Comparison of ENCODE assay signal across 20 cellular contexts in genomic region chr16:73166972-73167550, GRCh38.
DNase-seq lines count a peak whose midpoint lies in the region; ATAC-seq and TF ChIP-seq lines count a peak whose summit lies in the region.
"Had no signal": no experiment of that assay in that cellular context is flagged by ENCODE, and none has a peak within 500 bp of the region (broad histone marks: within the 10 kb centered on the region; RNA-seq: fewer than 3 reads in every experiment).

No MANE protein-coding gene starts in this region.

- intact Hi-C loops in posterior cingulate gyrus (cut with DNase I), result no loop called here

- POLR2A ChIA-PET in HEK293 (lab: Yijun Ruan, JAX), result interaction anchor here (0.5 kb wide), 1 partner anchor 10 kb away, joined by 6 read pairs; no protein-coding TSS in a partner anchor

- peaks cover 4% of the 10 kb centered on the region for H3K27me3 Mint-ChIP-seq in activated T-helper 17 cell treated with anti-CD3 and anti-CD28 coated beads, Interleukin-2, amount 50 U/mL, for 72 hours
- peaks cover 0 to 4% (median 0%) of the 10 kb centered on the region in 3 donors for H3K27me3 Mint-ChIP-seq in immature natural killer cell (ENCODE audit: low read depth in 3 of 3)
- H3K27me3 Mint-ChIP-seq: CD4-positive, alpha-beta memory T cell had no signal

- H3K27ac Mint-ChIP-seq in activated T-helper 17 cell treated with anti-CD3 and anti-CD28 coated beads, Interleukin-2, amount 50 U/mL, for 72 hours, result no peak overlapping the region
- no peak overlapping the region for H3K27ac Mint-ChIP-seq in immature natural killer cell

- H3K4me1 Mint-ChIP-seq in activated T-helper 17 cell treated with anti-CD3 and anti-CD28 coated beads, Interleukin-2, amount 50 U/mL, for 72 hours, result peaks cover 11% of the 10 kb centered on the region
- peaks cover 11 to 22% of the 10 kb centered on the region in 2 donors for H3K4me1 Mint-ChIP-seq in immature natural killer cell

- H3K36me3 ChIP-seq in HEK293 (ENCODE audit: control insufficient read depth in 2 of 2, insufficient read depth in 1 of 2, low read length in 2 of 2) (no peaks in the 10 kb centered on the region), skeletal muscle tissue (ENCODE audit: control insufficient read depth in 3 of 3, insufficient read depth in 3 of 3, low read length in 3 of 3) (no peaks in the 10 kb centered on the region)
- H3K36me3 ChIP-seq: esophagus squamous epithelium, neutrophil, SJCRH30, stomach had no signal

- H3K9me3 ChIP-seq in HEK293 (ENCODE audit: control insufficient read depth, insufficient read depth, low read depth, low read length) (no peaks in the 10 kb centered on the region), skeletal muscle tissue (ENCODE audit: control insufficient read depth in 3 of 3, low read length in 3 of 3) (no peaks in the 10 kb centered on the region)
- H3K9me3 ChIP-seq: esophagus squamous epithelium, neutrophil, SJCRH30, stomach had no signal

- H3K27ac ChIP-seq in HEK293 (ENCODE audit: extremely low read depth, low read depth, low read length) (no peak overlapping the region), skeletal muscle tissue (ENCODE audit: low read depth, low read length) (peak overlapping the region; percentile 2)
- H3K27ac ChIP-seq: neutrophil, SJCRH30 had no signal

- peaks cover 17% of the 10 kb centered on the region for H3K4me1 ChIP-seq in HEK293 (ENCODE audit: control insufficient read depth, insufficient read depth, low read length)
- peaks cover 1 to 7% (median 5%) of the 10 kb centered on the region in 3 donors for H3K4me1 ChIP-seq in skeletal muscle tissue (ENCODE audit: control insufficient read depth in 3 of 3, insufficient read depth in 3 of 3, low read length in 3 of 3)

- no peaks in the 10 kb centered on the region for H3K27me3 ChIP-seq in skeletal muscle tissue (ENCODE audit: control insufficient read depth in 3 of 3, insufficient read depth in 3 of 3, low read length in 3 of 3)
- H3K27me3 ChIP-seq: neutrophil, SJCRH30, stomach had no signal

- H3K9ac ChIP-seq in skeletal muscle tissue (ENCODE audit: low read depth in 1 of 3, low read length in 3 of 3), result no peak overlapping the region

- no peak for TF ChIP-seq CTCF in HEK293 (tag by site-specific recombination; IDR thresholded peaks at IDR 0.05)

- H3K4me3 Mint-ChIP-seq in activated T-helper 17 cell treated with anti-CD3 and anti-CD28 coated beads, Interleukin-2, amount 50 U/mL, for 72 hours, result peak overlapping the region; percentile 12
- H3K4me3 Mint-ChIP-seq in immature natural killer cell, result peak overlapping the region; percentile 19 to 70 (median 39)

- DNase-seq in immature natural killer cell (no peak), posterior cingulate gyrus (no peak), D341Med (ENCODE audit: low spot score) (no peak), HUDEP-2 (lab: John Stamatoyannopoulos, UW; ENCODE audit: unreplicated experiment in 76 of 76) (no peak), cerebellar cortex (ENCODE audit: low spot score) (no peak)
- DNase-seq: activated CD4-positive, alpha-beta T cell treated with anti-CD3 and anti-CD28 coated beads, Interleukin-2, amount 50 U/mL, for 4 hours; activated T-cell treated with anti-CD3 and anti-CD28 coated beads, Interleukin-2, amount 50 U/mL, for 48 hours; amniotic stem cell; CD4-positive, alpha-beta memory T cell; esophagus squamous epithelium; NCI-H1417; NCI-H226; SJCRH30; stomach had no signal

- no peaks in the 10 kb centered on the region for H3K36me3 Mint-ChIP-seq in activated T-helper 17 cell treated with anti-CD3 and anti-CD28 coated beads, Interleukin-2, amount 50 U/mL, for 72 hours (ENCODE audit: low read depth)
- no peaks in the 10 kb centered on the region for H3K36me3 Mint-ChIP-seq in immature natural killer cell
- H3K36me3 Mint-ChIP-seq: CD4-positive, alpha-beta memory T cell had no signal

- ATAC-seq in activated T-helper 17 cell treated with anti-CD3 and anti-CD28 coated beads, Interleukin-2, amount 50 U/mL, for 72 hours (replicated peaks), result no peak
- ATAC-seq: GM12878, HCT116 had no signal

- H3K9me3 Mint-ChIP-seq in activated T-helper 17 cell treated with anti-CD3 and anti-CD28 coated beads, Interleukin-2, amount 50 U/mL, for 72 hours, result no peaks in the 10 kb centered on the region
- no peaks in the 10 kb centered on the region for H3K9me3 Mint-ChIP-seq in immature natural killer cell

- CTCF ChIA-PET in HEK293 (lab: Yijun Ruan, JAX), result interaction anchor here (0.6 to 0.7 kb wide), 2 partner anchors 73 to 175 kb away, joined by 3 to 4 read pairs; no protein-coding TSS in a partner anchor

- H3K4me3 ChIP-seq in HEK293 (ENCODE audit: low read depth, low read length) (no peak overlapping the region), skeletal muscle tissue (ENCODE audit: low read length in 3 of 3) (peak overlapping the region in 1 of 3 donors; percentile 25)
- H3K4me3 ChIP-seq: GM12878, SJCRH30 had no signal

TF ChIP-seq in HEK293, 187 proteins besides CTCF, POLR2A, EP300 and RAD21:
- TF ChIP-seq, protein P1, sequence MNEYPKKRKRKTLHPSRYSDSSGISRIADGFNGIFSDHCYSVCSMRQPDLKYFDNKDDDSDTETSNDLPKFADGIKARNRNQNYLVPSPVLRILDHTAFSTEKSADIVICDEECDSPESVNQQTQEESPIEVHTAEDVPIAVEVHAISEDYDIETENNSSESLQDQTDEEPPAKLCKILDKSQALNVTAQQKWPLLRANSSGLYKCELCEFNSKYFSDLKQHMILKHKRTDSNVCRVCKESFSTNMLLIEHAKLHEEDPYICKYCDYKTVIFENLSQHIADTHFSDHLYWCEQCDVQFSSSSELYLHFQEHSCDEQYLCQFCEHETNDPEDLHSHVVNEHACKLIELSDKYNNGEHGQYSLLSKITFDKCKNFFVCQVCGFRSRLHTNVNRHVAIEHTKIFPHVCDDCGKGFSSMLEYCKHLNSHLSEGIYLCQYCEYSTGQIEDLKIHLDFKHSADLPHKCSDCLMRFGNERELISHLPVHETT (tag by site-specific recombination; IDR thresholded peaks at IDR 0.05), result no peak
- TF ChIP-seq PRDM10 (tag by site-specific recombination; IDR thresholded peaks at IDR 0.05) (0 out of 2 replicates have a peak, but pooled peaks have one; percentile 19), SP7 (tag by site-specific recombination; IDR thresholded peaks at IDR 0.05) (peak; percentile 72), PRDM6 (tag by site-specific recombination; IDR thresholded peaks at IDR 0.05) (peak; percentile 76)
